1 cellular context compared by ENCODE assay signal in the genomic region with DNA sequence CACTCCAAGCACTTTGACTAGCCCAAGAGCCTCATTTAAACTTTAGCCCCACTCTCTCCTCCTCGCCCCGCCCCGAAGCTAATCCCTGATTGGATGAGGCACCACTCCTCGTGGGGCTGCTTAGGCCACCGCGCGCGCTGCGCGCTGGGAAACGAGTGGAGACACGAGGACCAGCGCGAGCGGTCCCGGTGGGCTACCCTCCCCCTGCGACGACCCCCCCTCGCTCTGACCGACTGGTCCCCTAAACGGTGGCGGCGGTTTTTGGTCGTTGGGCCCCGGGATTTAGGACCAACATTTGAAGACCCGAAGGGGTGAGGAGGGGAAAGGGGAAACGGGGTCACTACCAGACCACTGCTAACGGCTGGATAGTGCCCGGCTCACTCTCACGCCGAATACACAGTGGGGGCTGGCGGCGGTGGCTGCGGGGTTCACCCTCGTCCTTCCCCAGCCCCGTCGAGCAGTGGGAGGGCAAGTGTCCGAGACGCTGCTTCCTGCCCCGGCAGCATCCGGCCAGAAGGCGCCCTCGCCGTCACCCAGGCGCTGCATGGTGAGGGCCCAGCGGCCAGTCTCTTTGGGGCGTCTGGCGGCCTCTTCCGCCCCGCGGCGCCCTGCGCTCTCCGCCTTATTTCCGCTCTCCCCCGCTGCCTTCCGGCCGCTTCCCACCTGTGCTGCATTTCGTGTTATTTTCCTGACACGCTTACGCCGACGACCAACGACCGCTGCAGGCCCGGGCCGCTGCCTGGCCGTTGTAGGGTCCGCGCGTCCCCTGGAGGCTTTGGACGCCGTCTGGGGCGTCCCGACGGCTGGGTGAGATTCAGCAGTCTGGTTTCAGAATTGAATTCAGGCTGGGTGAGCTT.
TF ChIP-seq lines count a peak whose summit lies in the region.

A gene with protein sequence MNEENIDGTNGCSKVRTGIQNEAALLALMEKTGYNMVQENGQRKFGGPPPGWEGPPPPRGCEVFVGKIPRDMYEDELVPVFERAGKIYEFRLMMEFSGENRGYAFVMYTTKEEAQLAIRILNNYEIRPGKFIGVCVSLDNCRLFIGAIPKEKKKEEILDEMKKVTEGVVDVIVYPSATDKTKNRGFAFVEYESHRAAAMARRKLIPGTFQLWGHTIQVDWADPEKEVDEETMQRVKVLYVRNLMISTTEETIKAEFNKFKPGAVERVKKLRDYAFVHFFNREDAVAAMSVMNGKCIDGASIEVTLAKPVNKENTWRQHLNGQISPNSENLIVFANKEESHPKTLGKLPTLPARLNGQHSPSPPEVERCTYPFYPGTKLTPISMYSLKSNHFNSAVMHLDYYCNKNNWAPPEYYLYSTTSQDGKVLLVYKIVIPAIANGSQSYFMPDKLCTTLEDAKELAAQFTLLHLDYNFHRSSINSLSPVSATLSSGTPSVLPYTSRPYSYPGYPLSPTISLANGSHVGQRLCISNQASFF (plus strand): TSS at position 147 of the 857 bp plus-strand sequence. CDS start 15,481 bp downstream, outside the sequence.

TF ChIP-seq in GM23338, 12 proteins besides CTCF, POLR2A, EP300 and RAD21:
- TF ChIP-seq STAT1 (IDR thresholded peaks at IDR 0.05; ENCODE audit: unreplicated experiment) (no peak), NANOG (IDR thresholded peaks at IDR 0.05; ENCODE audit: borderline replicate concordance) (no peak), ZNF331 (CRISPR knock-in tag; IDR thresholded peaks at IDR 0.05; ENCODE audit: low read depth) (no peak), POLR2AphosphoS5 (IDR thresholded peaks at IDR 0.05; ENCODE audit: low read depth) (no peak; the same call in 1 of the 2 replicates), JUNB (IDR thresholded peaks at IDR 0.05; ENCODE audit: unreplicated experiment) (no peak), EZH2 (IDR thresholded peaks at IDR 0.05; ENCODE audit: low read depth, unreplicated experiment) (no peak), EZH2phosphoT487 (IDR thresholded peaks at IDR 0.05; ENCODE audit: unreplicated experiment) (no peak), CREB1 (CRISPR knock-in tag; IDR thresholded peaks at IDR 0.05; ENCODE audit: low read depth) (no peak), ZNF114 (CRISPR knock-in tag; IDR thresholded peaks at IDR 0.05) (no peak)
- TF ChIP-seq, protein P1, sequence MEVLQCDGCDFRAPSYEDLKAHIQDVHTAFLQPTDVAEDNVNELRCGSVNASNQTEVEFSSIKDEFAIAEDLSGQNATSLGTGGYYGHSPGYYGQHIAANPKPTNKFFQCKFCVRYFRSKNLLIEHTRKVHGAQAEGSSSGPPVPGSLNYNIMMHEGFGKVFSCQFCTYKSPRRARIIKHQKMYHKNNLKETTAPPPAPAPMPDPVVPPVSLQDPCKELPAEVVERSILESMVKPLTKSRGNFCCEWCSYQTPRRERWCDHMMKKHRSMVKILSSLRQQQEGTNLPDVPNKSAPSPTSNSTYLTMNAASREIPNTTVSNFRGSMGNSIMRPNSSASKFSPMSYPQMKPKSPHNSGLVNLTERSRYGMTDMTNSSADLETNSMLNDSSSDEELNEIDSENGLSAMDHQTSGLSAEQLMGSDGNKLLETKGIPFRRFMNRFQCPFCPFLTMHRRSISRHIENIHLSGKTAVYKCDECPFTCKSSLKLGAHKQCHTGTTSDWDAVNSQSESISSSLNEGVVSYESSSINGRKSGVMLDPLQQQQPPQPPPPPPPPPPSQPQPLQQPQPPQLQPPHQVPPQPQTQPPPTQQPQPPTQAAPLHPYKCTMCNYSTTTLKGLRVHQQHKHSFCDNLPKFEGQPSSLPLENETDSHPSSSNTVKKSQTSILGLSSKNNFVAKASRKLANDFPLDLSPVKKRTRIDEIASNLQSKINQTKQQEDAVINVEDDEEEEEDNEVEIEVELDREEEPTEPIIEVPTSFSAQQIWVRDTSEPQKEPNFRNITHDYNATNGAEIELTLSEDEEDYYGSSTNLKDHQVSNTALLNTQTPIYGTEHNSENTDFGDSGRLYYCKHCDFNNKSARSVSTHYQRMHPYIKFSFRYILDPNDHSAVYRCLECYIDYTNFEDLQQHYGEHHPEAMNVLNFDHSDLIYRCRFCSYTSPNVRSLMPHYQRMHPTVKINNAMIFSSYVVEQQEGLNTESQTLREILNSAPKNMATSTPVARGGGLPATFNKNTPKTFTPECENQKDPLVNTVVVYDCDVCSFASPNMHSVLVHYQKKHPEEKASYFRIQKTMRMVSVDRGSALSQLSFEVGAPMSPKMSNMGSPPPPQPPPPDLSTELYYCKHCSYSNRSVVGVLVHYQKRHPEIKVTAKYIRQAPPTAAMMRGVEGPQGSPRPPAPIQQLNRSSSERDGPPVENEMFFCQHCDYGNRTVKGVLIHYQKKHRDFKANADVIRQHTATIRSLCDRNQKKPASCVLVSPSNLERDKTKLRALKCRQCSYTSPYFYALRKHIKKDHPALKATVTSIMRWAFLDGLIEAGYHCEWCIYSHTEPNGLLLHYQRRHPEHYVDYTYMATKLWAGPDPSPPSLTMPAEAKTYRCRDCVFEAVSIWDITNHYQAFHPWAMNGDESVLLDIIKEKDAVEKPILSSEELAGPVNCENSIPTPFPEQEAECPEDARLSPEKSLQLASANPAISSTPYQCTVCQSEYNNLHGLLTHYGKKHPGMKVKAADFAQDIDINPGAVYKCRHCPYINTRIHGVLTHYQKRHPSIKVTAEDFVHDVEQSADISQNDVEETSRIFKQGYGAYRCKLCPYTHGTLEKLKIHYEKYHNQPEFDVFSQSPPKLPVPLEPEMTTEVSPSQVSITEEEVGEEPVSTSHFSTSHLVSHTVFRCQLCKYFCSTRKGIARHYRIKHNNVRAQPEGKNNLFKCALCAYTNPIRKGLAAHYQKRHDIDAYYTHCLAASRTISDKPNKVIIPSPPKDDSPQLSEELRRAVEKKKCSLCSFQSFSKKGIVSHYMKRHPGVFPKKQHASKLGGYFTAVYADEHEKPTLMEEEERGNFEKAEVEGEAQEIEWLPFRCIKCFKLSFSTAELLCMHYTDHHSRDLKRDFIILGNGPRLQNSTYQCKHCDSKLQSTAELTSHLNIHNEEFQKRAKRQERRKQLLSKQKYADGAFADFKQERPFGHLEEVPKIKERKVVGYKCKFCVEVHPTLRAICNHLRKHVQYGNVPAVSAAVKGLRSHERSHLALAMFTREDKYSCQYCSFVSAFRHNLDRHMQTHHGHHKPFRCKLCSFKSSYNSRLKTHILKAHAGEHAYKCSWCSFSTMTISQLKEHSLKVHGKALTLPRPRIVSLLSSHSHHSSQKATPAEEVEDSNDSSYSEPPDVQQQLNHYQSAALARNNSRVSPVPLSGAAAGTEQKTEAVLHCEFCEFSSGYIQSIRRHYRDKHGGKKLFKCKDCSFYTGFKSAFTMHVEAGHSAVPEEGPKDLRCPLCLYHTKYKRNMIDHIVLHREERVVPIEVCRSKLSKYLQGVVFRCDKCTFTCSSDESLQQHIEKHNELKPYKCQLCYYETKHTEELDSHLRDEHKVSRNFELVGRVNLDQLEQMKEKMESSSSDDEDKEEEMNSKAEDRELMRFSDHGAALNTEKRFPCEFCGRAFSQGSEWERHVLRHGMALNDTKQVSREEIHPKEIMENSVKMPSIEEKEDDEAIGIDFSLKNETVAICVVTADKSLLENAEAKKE (CRISPR knock-in tag; IDR thresholded peaks at IDR 0.05): no peak
- TF ChIP-seq, protein P2, sequence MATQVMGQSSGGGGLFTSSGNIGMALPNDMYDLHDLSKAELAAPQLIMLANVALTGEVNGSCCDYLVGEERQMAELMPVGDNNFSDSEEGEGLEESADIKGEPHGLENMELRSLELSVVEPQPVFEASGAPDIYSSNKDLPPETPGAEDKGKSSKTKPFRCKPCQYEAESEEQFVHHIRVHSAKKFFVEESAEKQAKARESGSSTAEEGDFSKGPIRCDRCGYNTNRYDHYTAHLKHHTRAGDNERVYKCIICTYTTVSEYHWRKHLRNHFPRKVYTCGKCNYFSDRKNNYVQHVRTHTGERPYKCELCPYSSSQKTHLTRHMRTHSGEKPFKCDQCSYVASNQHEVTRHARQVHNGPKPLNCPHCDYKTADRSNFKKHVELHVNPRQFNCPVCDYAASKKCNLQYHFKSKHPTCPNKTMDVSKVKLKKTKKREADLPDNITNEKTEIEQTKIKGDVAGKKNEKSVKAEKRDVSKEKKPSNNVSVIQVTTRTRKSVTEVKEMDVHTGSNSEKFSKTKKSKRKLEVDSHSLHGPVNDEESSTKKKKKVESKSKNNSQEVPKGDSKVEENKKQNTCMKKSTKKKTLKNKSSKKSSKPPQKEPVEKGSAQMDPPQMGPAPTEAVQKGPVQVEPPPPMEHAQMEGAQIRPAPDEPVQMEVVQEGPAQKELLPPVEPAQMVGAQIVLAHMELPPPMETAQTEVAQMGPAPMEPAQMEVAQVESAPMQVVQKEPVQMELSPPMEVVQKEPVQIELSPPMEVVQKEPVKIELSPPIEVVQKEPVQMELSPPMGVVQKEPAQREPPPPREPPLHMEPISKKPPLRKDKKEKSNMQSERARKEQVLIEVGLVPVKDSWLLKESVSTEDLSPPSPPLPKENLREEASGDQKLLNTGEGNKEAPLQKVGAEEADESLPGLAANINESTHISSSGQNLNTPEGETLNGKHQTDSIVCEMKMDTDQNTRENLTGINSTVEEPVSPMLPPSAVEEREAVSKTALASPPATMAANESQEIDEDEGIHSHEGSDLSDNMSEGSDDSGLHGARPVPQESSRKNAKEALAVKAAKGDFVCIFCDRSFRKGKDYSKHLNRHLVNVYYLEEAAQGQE (IDR thresholded peaks at IDR 0.05; ENCODE audit: unreplicated experiment): no peak
- TF ChIP-seq, protein P3, sequence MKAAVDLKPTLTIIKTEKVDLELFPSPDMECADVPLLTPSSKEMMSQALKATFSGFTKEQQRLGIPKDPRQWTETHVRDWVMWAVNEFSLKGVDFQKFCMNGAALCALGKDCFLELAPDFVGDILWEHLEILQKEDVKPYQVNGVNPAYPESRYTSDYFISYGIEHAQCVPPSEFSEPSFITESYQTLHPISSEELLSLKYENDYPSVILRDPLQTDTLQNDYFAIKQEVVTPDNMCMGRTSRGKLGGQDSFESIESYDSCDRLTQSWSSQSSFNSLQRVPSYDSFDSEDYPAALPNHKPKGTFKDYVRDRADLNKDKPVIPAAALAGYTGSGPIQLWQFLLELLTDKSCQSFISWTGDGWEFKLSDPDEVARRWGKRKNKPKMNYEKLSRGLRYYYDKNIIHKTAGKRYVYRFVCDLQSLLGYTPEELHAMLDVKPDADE (IDR thresholded peaks at IDR 0.05): no peak
TF ChIP-seq in GM23338: peak in this region for 0.
